In the genomic region with DNA sequence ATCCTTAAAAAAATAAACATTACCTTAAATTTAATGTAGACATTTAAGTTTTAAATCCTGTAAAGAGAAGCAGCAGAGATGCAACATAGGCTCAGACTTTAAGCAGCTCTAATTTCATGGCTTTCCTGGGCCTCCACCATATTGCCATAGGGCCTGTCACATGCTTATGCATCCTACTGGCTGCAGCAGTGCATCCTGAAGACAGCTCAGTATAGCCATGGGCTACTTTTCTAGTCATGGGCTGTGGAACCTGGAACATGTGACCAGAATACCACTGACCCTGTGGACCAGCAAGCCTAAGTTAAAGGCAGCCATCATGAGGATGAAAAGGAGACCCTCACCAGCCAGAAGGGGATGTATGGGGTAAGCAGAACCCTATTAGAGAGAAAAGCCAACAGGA, we compare ENCODE assay signal across 1 cellular context.
TF ChIP-seq lines count a peak whose summit lies in the region.

No MANE protein-coding gene starts in this region.

TF ChIP-seq in GM23338, 12 proteins besides CTCF, POLR2A, EP300 and RAD21 (continued from another document):
- TF ChIP-seq, protein P1, sequence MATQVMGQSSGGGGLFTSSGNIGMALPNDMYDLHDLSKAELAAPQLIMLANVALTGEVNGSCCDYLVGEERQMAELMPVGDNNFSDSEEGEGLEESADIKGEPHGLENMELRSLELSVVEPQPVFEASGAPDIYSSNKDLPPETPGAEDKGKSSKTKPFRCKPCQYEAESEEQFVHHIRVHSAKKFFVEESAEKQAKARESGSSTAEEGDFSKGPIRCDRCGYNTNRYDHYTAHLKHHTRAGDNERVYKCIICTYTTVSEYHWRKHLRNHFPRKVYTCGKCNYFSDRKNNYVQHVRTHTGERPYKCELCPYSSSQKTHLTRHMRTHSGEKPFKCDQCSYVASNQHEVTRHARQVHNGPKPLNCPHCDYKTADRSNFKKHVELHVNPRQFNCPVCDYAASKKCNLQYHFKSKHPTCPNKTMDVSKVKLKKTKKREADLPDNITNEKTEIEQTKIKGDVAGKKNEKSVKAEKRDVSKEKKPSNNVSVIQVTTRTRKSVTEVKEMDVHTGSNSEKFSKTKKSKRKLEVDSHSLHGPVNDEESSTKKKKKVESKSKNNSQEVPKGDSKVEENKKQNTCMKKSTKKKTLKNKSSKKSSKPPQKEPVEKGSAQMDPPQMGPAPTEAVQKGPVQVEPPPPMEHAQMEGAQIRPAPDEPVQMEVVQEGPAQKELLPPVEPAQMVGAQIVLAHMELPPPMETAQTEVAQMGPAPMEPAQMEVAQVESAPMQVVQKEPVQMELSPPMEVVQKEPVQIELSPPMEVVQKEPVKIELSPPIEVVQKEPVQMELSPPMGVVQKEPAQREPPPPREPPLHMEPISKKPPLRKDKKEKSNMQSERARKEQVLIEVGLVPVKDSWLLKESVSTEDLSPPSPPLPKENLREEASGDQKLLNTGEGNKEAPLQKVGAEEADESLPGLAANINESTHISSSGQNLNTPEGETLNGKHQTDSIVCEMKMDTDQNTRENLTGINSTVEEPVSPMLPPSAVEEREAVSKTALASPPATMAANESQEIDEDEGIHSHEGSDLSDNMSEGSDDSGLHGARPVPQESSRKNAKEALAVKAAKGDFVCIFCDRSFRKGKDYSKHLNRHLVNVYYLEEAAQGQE (IDR thresholded peaks at IDR 0.05; ENCODE audit: unreplicated experiment), result no peak
- TF ChIP-seq EZH2 (IDR thresholded peaks at IDR 0.05; ENCODE audit: low read depth, unreplicated experiment), result no peak
- TF ChIP-seq, protein P2, sequence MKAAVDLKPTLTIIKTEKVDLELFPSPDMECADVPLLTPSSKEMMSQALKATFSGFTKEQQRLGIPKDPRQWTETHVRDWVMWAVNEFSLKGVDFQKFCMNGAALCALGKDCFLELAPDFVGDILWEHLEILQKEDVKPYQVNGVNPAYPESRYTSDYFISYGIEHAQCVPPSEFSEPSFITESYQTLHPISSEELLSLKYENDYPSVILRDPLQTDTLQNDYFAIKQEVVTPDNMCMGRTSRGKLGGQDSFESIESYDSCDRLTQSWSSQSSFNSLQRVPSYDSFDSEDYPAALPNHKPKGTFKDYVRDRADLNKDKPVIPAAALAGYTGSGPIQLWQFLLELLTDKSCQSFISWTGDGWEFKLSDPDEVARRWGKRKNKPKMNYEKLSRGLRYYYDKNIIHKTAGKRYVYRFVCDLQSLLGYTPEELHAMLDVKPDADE (IDR thresholded peaks at IDR 0.05), result no peak
- no peak for TF ChIP-seq POLR2AphosphoS5 (IDR thresholded peaks at IDR 0.05; ENCODE audit: low read depth)
- no peak for TF ChIP-seq ZNF114 (CRISPR knock-in tag; IDR thresholded peaks at IDR 0.05)
- no peak for TF ChIP-seq JUNB (IDR thresholded peaks at IDR 0.05; ENCODE audit: unreplicated experiment)
